In the genomic region with DNA sequence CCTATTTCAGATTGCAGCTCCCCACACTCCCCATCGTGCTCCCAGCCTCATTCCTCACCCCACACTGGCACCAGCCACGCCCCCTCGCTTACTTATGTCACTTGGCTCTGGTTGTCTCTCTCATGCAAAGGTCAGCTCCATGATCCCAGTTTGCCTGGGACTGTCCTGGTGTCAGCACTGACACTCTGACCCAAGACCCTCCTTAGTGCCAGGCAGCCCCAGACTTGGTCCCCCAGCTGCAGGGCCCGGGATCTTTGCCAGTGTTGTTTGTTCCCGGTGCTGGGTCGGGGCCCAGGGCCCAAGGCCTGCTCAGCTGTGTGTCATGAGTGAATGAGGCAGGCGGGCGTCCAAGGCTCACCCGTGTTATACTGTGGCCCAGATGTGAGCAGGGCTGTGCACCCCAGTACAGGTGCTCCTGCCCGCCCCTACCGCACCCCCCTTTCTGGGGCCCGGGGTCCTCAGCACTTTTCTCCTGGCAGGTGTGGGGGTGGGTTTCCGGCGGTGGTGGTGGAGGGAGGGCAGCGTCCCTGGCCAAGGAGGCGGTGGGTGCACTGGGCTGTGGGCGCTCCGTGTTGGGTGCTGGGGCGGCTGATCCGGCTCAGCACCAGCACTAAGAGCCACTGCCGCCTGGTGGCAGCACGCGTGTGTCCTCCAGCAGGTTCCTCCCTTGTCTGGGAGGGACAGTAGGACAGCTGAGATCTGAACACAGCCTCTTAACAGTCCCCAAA, we compare ENCODE assay signal across 9 cellular contexts. TPM values are rescaled to one million over a fixed set of nuclear protein-coding genes. Genes with fewer than 3 reads are reported as not detected.
DNase-seq lines count a peak whose midpoint lies in the region; ATAC-seq and TF ChIP-seq lines count a peak whose summit lies in the region.
"Had no signal": no experiment of that assay in that cellular context is flagged by ENCODE, and none has a peak within 500 bp of the region (broad histone marks: within the 10 kb centered on the region; RNA-seq: fewer than 3 reads in every experiment).

No MANE protein-coding gene starts in this region.

- H3K27me3 ChIP-seq in neural progenitor cell (peaks cover 13% of the 10 kb centered on the region), thoracic aorta (replicated peaks; ENCODE audit: insufficient read depth) (no peaks in the 10 kb centered on the region)

- peak; percentile 91 for TF ChIP-seq CTCF in GM12873 (IDR thresholded peaks at IDR 0.05; ENCODE audit: insufficient read depth, low read depth, low read length, missing control alignments)
- TF ChIP-seq CTCF in fibroblast of mammary gland (conservative IDR thresholded peaks at IDR 0.05; ENCODE audit: control insufficient read depth, insufficient read depth, low read depth, low read length): peak; percentile 64
- TF ChIP-seq CTCF in neural progenitor cell (IDR thresholded peaks at IDR 0.05): peak; percentile 67
- TF ChIP-seq CTCF in thoracic aorta (IDR thresholded peaks at IDR 0.05): peak; percentile 60

- H3K4me3 ChIP-seq in fibroblast of mammary gland (ENCODE audit: control insufficient read depth, low read depth, low read length) (no peak overlapping the region), neural progenitor cell (no peak overlapping the region), thoracic aorta (no peak overlapping the region)

- no peak overlapping the region for H2AFZ ChIP-seq in neural progenitor cell (replicated peaks)

- no peak overlapping the region for H3K27ac Mint-ChIP-seq in activated T-cell treated with anti-CD3 and anti-CD28 coated beads, Interleukin-2, amount 50 U/mL, for 24 hours
- no peak overlapping the region for H3K27ac Mint-ChIP-seq in neural progenitor cell
- H3K27ac Mint-ChIP-seq: activated naive CD8-positive, alpha-beta T cell had no signal

- ATAC-seq in thoracic aorta (ENCODE audit: insufficient number of reproducible peaks, low FRiP score, low read depth) (no peak), HG02973 (IDR thresholded peaks at IDR 0.05; ENCODE audit: unreplicated experiment) (no peak)

- H3K36me3 Mint-ChIP-seq in activated T-cell treated with anti-CD3 and anti-CD28 coated beads, Interleukin-2, amount 50 U/mL, for 24 hours (ENCODE audit: low read depth): no peaks in the 10 kb centered on the region
- no peaks in the 10 kb centered on the region for H3K36me3 Mint-ChIP-seq in neural progenitor cell

- no peaks in the 10 kb centered on the region for H3K27me3 Mint-ChIP-seq in activated T-cell treated with anti-CD3 and anti-CD28 coated beads, Interleukin-2, amount 50 U/mL, for 24 hours
- peaks cover 12% of the 10 kb centered on the region for H3K27me3 Mint-ChIP-seq in neural progenitor cell (ENCODE audit: insufficient read depth, low read depth)
- H3K27me3 Mint-ChIP-seq: activated naive CD8-positive, alpha-beta T cell had no signal

- H3K4me2 ChIP-seq in neural progenitor cell: peak overlapping the region; percentile 47

- no peaks in the 10 kb centered on the region for H3F3A ChIP-seq in neural progenitor cell (ENCODE audit: low read depth)

- H3K27ac ChIP-seq in neural progenitor cell: no peak overlapping the region
- no peak overlapping the region for H3K27ac ChIP-seq in thoracic aorta

- no peaks in the 10 kb centered on the region for H3K4me1 ChIP-seq in neural progenitor cell
- no peaks in the 10 kb centered on the region for H3K4me1 ChIP-seq in thoracic aorta (ENCODE audit: control insufficient read depth in 1 of 2, low read depth in 2 of 2)

- no peaks in the 10 kb centered on the region for H3K36me3 ChIP-seq in neural progenitor cell
- no peaks in the 10 kb centered on the region for H3K36me3 ChIP-seq in thoracic aorta

- DNase-seq in NOMO-1 treated with DMSO at 0.1 percent for 48 hours (lab: John Stamatoyannopoulos, UW; ENCODE audit: unreplicated experiment) (peak; percentile 58), fibroblast of mammary gland (ENCODE audit: low read depth) (peak; percentile 47), neural progenitor cell (ENCODE audit: low spot score) (peak; percentile 77), thoracic aorta (ENCODE audit: low spot score) (peak; percentile 2), NCI-H524 treated with DMSO at 0.1 percent for 48 hours (lab: John Stamatoyannopoulos, UW) (no peak)
- peak; percentile 83 for DNase-seq in activated T-cell treated with anti-CD3 and anti-CD28 coated beads, Interleukin-2, amount 50 U/mL, for 24 hours

- H3K4me1 Mint-ChIP-seq in activated T-cell treated with anti-CD3 and anti-CD28 coated beads, Interleukin-2, amount 50 U/mL, for 24 hours (ENCODE audit: low read depth): peaks cover 8% of the 10 kb centered on the region
- H3K4me1 Mint-ChIP-seq in neural progenitor cell: no peaks in the 10 kb centered on the region

- peaks cover 9% of the 10 kb centered on the region for H3K9me3 Mint-ChIP-seq in activated T-cell treated with anti-CD3 and anti-CD28 coated beads, Interleukin-2, amount 50 U/mL, for 24 hours
- peaks cover 34% of the 10 kb centered on the region for H3K9me3 Mint-ChIP-seq in neural progenitor cell

- no peaks in the 10 kb centered on the region for H4K20me1 ChIP-seq in neural progenitor cell (ENCODE audit: low read depth)

- H3K9me3 ChIP-seq in neural progenitor cell (ENCODE audit: low read depth): no peaks in the 10 kb centered on the region
- H3K9me3 ChIP-seq in thoracic aorta: peaks cover 6% of the 10 kb centered on the region

- no peak overlapping the region for H3K9ac ChIP-seq in neural progenitor cell

- no peak overlapping the region for H3K4me3 Mint-ChIP-seq in activated T-cell treated with anti-CD3 and anti-CD28 coated beads, Interleukin-2, amount 50 U/mL, for 24 hours
- no peak overlapping the region for H3K4me3 Mint-ChIP-seq in neural progenitor cell
- H3K4me3 Mint-ChIP-seq: activated naive CD8-positive, alpha-beta T cell had no signal

- no peaks in the 10 kb centered on the region for H3K79me2 ChIP-seq in neural progenitor cell (ENCODE audit: low read depth)

RNA-seq across cellular contexts. Expression of a gene that starts 19.5 kb away (rescaled TPM):
- 0.15 TPM in 1 of 2 replicates, not detected in the other for total RNA-seq in neural progenitor cell (ENCODE audit: low replicate concordance)
- total RNA-seq in thoracic aorta: not detected

RNA-seq across cellular contexts. Expression of a gene that starts 32.5 kb away (rescaled TPM):
- total RNA-seq in neural progenitor cell (ENCODE audit: low replicate concordance): 15.1 and 37.2 TPM in 2 replicates
- total RNA-seq in thoracic aorta: 100 to 1,000 TPM in 1 of 2 donors, 10 to 100 TPM in 1; 54.0 to 112 TPM
